ENCODE assay signal across 8 cellular contexts in genomic region chr5:134904621-134905245, GRCh38. TPM values are rescaled to one million over a fixed set of nuclear protein-coding genes. Genes with fewer than 3 reads are reported as not detected.
DNase-seq lines count a peak whose midpoint lies in the region; ATAC-seq and TF ChIP-seq lines count a peak whose summit lies in the region.

TSS of gene PCBD2 (plus strand) at chr5:134905131. CDS start at chr5:134905140, 9 bp downstream.

- peak within 1 kb of the TSS; percentile 90 for H3K27ac ChIP-seq in RWPE2 (ENCODE audit: poor library complexity, severe bottlenecking)

- no peaks in the 10 kb centered on the region for H3K27me3 Mint-ChIP-seq in activated T-helper 2 cell treated with anti-CD3 and anti-CD28 coated beads, Interferon-gamma antibody, Interleukin-2, Interleukin-4, amounts not matched to agents 10 μg/mL and 5 μg/mL and 100 μg/mL, durations not matched to agents 14 hours and 24 hours and 36 hours (ENCODE audit: low read depth)
- no peaks in the 10 kb centered on the region for H3K27me3 Mint-ChIP-seq in nephron progenitor cell (ENCODE audit: low read depth, poor library complexity)
- no peaks in the 10 kb centered on the region for H3K27me3 Mint-ChIP-seq in stimulated activated naive CD8-positive, alpha-beta T cell treated with anti-CD3 and anti-CD28 coated beads, Interleukin-15, Interleukin-2, amounts not matched to agents 100 ng/mL and 50 ng/mL, for 24 hours

- peak; percentile 95 for DNase-seq in GDM1 (lab: John Stamatoyannopoulos, UW)
- DNase-seq in H7 = peak; percentile 95
- peak; percentile 93 for DNase-seq in RWPE2 (ENCODE audit: low spot score)
- peak; percentile 92 for DNase-seq in activated T-helper 2 cell treated with anti-CD3 and anti-CD28 coated beads, Interferon-gamma antibody, Interleukin-2, Interleukin-4, amounts not matched to agents 10 μg/mL and 5 μg/mL and 100 μg/mL, durations not matched to agents 14 hours and 24 hours and 36 hours (ENCODE audit: low spot score)
- peak; percentile 83 for DNase-seq in fibroblast of the aortic adventitia (ENCODE audit: low read depth)
- DNase-seq in nephron progenitor cell = peak; percentile 92

- peak within 1 kb of the TSS; percentile 71 for H3K4me2 ChIP-seq in Loucy (ENCODE audit: low read depth, low read length, poor library complexity, severe bottlenecking)

- H3K27ac Mint-ChIP-seq in activated T-helper 2 cell treated with anti-CD3 and anti-CD28 coated beads, Interferon-gamma antibody, Interleukin-2, Interleukin-4, amounts not matched to agents 10 μg/mL and 5 μg/mL and 100 μg/mL, durations not matched to agents 14 hours and 24 hours and 36 hours = peak within 1 kb of the TSS; percentile 99
- H3K27ac Mint-ChIP-seq in nephron progenitor cell = peak within 1 kb of the TSS; percentile 89
- H3K27ac Mint-ChIP-seq in stimulated activated naive CD8-positive, alpha-beta T cell treated with anti-CD3 and anti-CD28 coated beads, Interleukin-15, Interleukin-2, amounts not matched to agents 100 ng/mL and 50 ng/mL, for 24 hours = peak within 1 kb of the TSS; percentile 97

- no peaks in the 10 kb centered on the region for H3K9me3 ChIP-seq in Loucy (ENCODE audit: insufficient read depth, low read depth, low read length)
- H3K9me3 ChIP-seq in RWPE2 (ENCODE audit: severe bottlenecking) = no peaks in the 10 kb centered on the region

- H3K27me3 ChIP-seq in H7 (ENCODE audit: control insufficient read depth, insufficient read depth, low read length) = no peaks in the 10 kb centered on the region
- no peaks in the 10 kb centered on the region for H3K27me3 ChIP-seq in Loucy (ENCODE audit: insufficient read depth, low read length, poor library complexity, severe bottlenecking)
- no peaks in the 10 kb centered on the region for H3K27me3 ChIP-seq in RWPE2 (ENCODE audit: insufficient read depth, poor library complexity, severe bottlenecking)

- peaks cover 16% of the 10 kb centered on the region for H3K4me1 Mint-ChIP-seq in activated T-helper 2 cell treated with anti-CD3 and anti-CD28 coated beads, Interferon-gamma antibody, Interleukin-2, Interleukin-4, amounts not matched to agents 10 μg/mL and 5 μg/mL and 100 μg/mL, durations not matched to agents 14 hours and 24 hours and 36 hours (ENCODE audit: low read depth)
- H3K4me1 Mint-ChIP-seq in nephron progenitor cell = peaks cover 9% of the 10 kb centered on the region
- peaks cover 28% of the 10 kb centered on the region for H3K4me1 Mint-ChIP-seq in stimulated activated naive CD8-positive, alpha-beta T cell treated with anti-CD3 and anti-CD28 coated beads, Interleukin-15, Interleukin-2, amounts not matched to agents 100 ng/mL and 50 ng/mL, for 24 hours (ENCODE audit: low read depth)

- H3K36me3 Mint-ChIP-seq in activated T-helper 2 cell treated with anti-CD3 and anti-CD28 coated beads, Interferon-gamma antibody, Interleukin-2, Interleukin-4, amounts not matched to agents 10 μg/mL and 5 μg/mL and 100 μg/mL, durations not matched to agents 14 hours and 24 hours and 36 hours (ENCODE audit: low read depth) = peaks cover 13% of the 10 kb centered on the region
- H3K36me3 Mint-ChIP-seq in nephron progenitor cell (ENCODE audit: low read depth) = peaks cover 6% of the 10 kb centered on the region
- peaks cover 4% of the 10 kb centered on the region for H3K36me3 Mint-ChIP-seq in stimulated activated naive CD8-positive, alpha-beta T cell treated with anti-CD3 and anti-CD28 coated beads, Interleukin-15, Interleukin-2, amounts not matched to agents 100 ng/mL and 50 ng/mL, for 24 hours (ENCODE audit: low read depth)

- peaks cover 3% of the 10 kb centered on the region; the same call in 1 of the 2 replicates for H3F3A ChIP-seq in Loucy (ENCODE audit: low read depth)

- H3K4me3 Mint-ChIP-seq in activated T-helper 2 cell treated with anti-CD3 and anti-CD28 coated beads, Interferon-gamma antibody, Interleukin-2, Interleukin-4, amounts not matched to agents 10 μg/mL and 5 μg/mL and 100 μg/mL, durations not matched to agents 14 hours and 24 hours and 36 hours (ENCODE audit: low read depth) = peak within 1 kb of the TSS; percentile 94
- peak within 1 kb of the TSS; percentile 92 for H3K4me3 Mint-ChIP-seq in nephron progenitor cell
- H3K4me3 Mint-ChIP-seq in stimulated activated naive CD8-positive, alpha-beta T cell treated with anti-CD3 and anti-CD28 coated beads, Interleukin-15, Interleukin-2, amounts not matched to agents 100 ng/mL and 50 ng/mL, for 24 hours = peak within 1 kb of the TSS; percentile 93

- H2AFZ ChIP-seq in Loucy (ENCODE audit: low read length) = peak within 1 kb of the TSS; percentile 97

- H4K20me1 ChIP-seq in Loucy (ENCODE audit: insufficient read depth, low read length, poor library complexity, severe bottlenecking) = no peaks in the 10 kb centered on the region

- H3K9me3 Mint-ChIP-seq in activated T-helper 2 cell treated with anti-CD3 and anti-CD28 coated beads, Interferon-gamma antibody, Interleukin-2, Interleukin-4, amounts not matched to agents 10 μg/mL and 5 μg/mL and 100 μg/mL, durations not matched to agents 14 hours and 24 hours and 36 hours = no peaks in the 10 kb centered on the region
- no peaks in the 10 kb centered on the region for H3K9me3 Mint-ChIP-seq in nephron progenitor cell
- H3K9me3 Mint-ChIP-seq in stimulated activated naive CD8-positive, alpha-beta T cell treated with anti-CD3 and anti-CD28 coated beads, Interleukin-15, Interleukin-2, amounts not matched to agents 100 ng/mL and 50 ng/mL, for 24 hours = no peaks in the 10 kb centered on the region

- intact Hi-C loops in activated T-helper 2 cell treated with anti-CD3 and anti-CD28 coated beads, Interferon-gamma antibody, Interleukin-2, Interleukin-4, amounts not matched to agents 10 μg/mL and 5 μg/mL and 100 μg/mL, durations not matched to agents 14 hours and 24 hours and 36 hours (cut with micrococcal nuclease) = loop anchor here (1.0 to 10.0 kb wide), 7 partner anchors 16 to 530 kb away; partner anchors contain the start of genes CAMLG, DDX46, SAR1B and TXNDC15

- H3K4me1 ChIP-seq in Loucy (ENCODE audit: insufficient read depth, low read length, poor library complexity, severe bottlenecking) (peaks cover 4% of the 10 kb centered on the region), RWPE2 (ENCODE audit: insufficient read depth, poor library complexity, severe bottlenecking) (no peaks in the 10 kb centered on the region)

- H3K9ac ChIP-seq in Loucy (ENCODE audit: low read depth, low read length, poor library complexity, severe bottlenecking) = peak within 1 kb of the TSS; percentile 91

- TF ChIP-seq CTCF in Loucy (conservative IDR thresholded peaks at IDR 0.05; ENCODE audit: low read length) = peak; percentile 59
- peak; percentile 99 for TF ChIP-seq CTCF in RWPE2 (IDR thresholded peaks at IDR 0.05; ENCODE audit: poor library complexity, severe bottlenecking)
- peak; percentile 86 for TF ChIP-seq CTCF in fibroblast of the aortic adventitia (IDR thresholded peaks at IDR 0.05; ENCODE audit: insufficient read depth, low read length)
- peak; percentile 71 for TF ChIP-seq CTCF in nephron progenitor cell (IDR thresholded peaks at IDR 0.05)

- ATAC-seq in RWPE2 (ENCODE audit: low read depth) = peak; percentile 86

- H3K9me2 ChIP-seq in Loucy (replicated peaks; ENCODE audit: low read depth, low read length) = no peaks in the 10 kb centered on the region

- peaks cover 12% of the 10 kb centered on the region; the same call in 1 of the 2 replicates for H3K79me2 ChIP-seq in Loucy (ENCODE audit: insufficient read depth, low read length)

- H3K4me3 ChIP-seq in H7 (ENCODE audit: insufficient read depth, low read depth, low read length) (peak within 1 kb of the TSS; percentile 56), Loucy (ENCODE audit: low read length, poor library complexity, severe bottlenecking) (peak within 1 kb of the TSS; percentile 96), RWPE2 (ENCODE audit: severe bottlenecking) (peak within 1 kb of the TSS; percentile 72), fibroblast of the aortic adventitia (ENCODE audit: low read depth, low read length) (peak within 1 kb of the TSS; percentile 79)

- H3K36me3 ChIP-seq in H7 (replicated peaks; ENCODE audit: control insufficient read depth, insufficient read depth, low read length) (no peaks in the 10 kb centered on the region), Loucy (ENCODE audit: insufficient read depth, low read length) (no peaks in the 10 kb centered on the region; the same call in 1 of the 2 replicates), RWPE2 (ENCODE audit: low read depth) (peaks cover 14% of the 10 kb centered on the region)

RNA-seq across cellular contexts. Expression of gene PCBD2, which starts in this region (rescaled TPM):
- 2.3 and 8.5 TPM in 2 replicates for total RNA-seq in H7 (2014; rRNA removed; shearing (Covaris generic))
- total RNA-seq in activated T-helper 2 cell treated with anti-CD3 and anti-CD28 coated beads, Interferon-gamma antibody, Interleukin-2, Interleukin-4, amounts not matched to agents 10 μg/mL and 5 μg/mL and 100 μg/mL, durations not matched to agents 14 hours and 24 hours and 36 hours = 13.3 and 14.1 TPM in 2 replicates
- 0.90 and 8.9 TPM in 2 replicates for total RNA-seq in fibroblast of the aortic adventitia (ENCODE audit: low replicate concordance)

Comparison
In these comparisons a context has a peak if more than half of its experiments do, and no peak if none do; other contexts are left out.
1. Peak in every context shown above with its lines: DNase-seq, ATAC-seq, H3K4me3 ChIP-seq and H3K27ac ChIP-seq.